In genomic region chr15:75349851-75350588, GRCh38 we compare ENCODE assay signal across 1 cellular context.
TF ChIP-seq lines count a peak whose summit lies in the region.

No MANE protein-coding gene starts in this region.

TF ChIP-seq in GM12878, 131 proteins besides CTCF, POLR2A, EP300 and RAD21 (continued from another document):
- TF ChIP-seq, protein P1, sequence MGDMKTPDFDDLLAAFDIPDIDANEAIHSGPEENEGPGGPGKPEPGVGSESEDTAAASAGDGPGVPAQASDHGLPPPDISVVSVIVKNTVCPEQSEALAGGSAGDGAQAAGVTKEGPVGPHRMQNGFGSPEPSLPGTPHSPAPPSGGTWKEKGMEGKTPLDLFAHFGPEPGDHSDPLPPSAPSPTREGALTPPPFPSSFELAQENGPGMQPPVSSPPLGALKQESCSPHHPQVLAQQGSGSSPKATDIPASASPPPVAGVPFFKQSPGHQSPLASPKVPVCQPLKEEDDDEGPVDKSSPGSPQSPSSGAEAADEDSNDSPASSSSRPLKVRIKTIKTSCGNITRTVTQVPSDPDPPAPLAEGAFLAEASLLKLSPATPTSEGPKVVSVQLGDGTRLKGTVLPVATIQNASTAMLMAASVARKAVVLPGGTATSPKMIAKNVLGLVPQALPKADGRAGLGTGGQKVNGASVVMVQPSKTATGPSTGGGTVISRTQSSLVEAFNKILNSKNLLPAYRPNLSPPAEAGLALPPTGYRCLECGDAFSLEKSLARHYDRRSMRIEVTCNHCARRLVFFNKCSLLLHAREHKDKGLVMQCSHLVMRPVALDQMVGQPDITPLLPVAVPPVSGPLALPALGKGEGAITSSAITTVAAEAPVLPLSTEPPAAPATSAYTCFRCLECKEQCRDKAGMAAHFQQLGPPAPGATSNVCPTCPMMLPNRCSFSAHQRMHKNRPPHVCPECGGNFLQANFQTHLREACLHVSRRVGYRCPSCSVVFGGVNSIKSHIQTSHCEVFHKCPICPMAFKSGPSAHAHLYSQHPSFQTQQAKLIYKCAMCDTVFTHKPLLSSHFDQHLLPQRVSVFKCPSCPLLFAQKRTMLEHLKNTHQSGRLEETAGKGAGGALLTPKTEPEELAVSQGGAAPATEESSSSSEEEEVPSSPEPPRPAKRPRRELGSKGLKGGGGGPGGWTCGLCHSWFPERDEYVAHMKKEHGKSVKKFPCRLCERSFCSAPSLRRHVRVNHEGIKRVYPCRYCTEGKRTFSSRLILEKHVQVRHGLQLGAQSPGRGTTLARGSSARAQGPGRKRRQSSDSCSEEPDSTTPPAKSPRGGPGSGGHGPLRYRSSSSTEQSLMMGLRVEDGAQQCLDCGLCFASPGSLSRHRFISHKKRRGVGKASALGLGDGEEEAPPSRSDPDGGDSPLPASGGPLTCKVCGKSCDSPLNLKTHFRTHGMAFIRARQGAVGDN (IDR thresholded peaks at IDR 0.05) = no peak
- no peak for TF ChIP-seq TCF7 (IDR thresholded peaks at IDR 0.05; ENCODE audit: borderline replicate concordance)
- TF ChIP-seq EGR1 (IDR thresholded peaks at IDR 0.05; ENCODE audit: borderline replicate concordance in 1 of 2, low read depth in 2 of 2, low read length in 2 of 2) = no peak
- no peak for TF ChIP-seq RAD51 (IDR thresholded peaks at IDR 0.05)
- TF ChIP-seq, protein P2, sequence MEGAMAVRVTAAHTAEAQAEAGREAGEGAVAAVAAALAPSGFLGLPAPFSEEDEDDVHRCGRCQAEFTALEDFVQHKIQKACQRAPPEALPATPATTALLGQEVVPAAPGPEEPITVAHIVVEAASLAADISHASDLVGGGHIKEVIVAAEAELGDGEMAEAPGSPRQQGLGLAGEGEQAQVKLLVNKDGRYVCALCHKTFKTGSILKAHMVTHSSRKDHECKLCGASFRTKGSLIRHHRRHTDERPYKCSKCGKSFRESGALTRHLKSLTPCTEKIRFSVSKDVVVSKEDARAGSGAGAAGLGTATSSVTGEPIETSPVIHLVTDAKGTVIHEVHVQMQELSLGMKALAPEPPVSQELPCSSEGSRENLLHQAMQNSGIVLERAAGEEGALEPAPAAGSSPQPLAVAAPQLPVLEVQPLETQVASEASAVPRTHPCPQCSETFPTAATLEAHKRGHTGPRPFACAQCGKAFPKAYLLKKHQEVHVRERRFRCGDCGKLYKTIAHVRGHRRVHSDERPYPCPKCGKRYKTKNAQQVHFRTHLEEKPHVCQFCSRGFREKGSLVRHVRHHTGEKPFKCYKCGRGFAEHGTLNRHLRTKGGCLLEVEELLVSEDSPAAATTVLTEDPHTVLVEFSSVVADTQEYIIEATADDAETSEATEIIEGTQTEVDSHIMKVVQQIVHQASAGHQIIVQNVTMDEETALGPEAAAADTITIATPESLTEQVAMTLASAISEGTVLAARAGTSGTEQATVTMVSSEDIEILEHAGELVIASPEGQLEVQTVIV (IDR thresholded peaks at IDR 0.05; ENCODE audit: borderline replicate concordance, partially characterized antibody) = no peak
- no peak for TF ChIP-seq NFIC (IDR thresholded peaks at IDR 0.05; ENCODE audit: low read depth, low read length)
- TF ChIP-seq GABPA (IDR thresholded peaks at IDR 0.05; ENCODE audit: low read depth) = peak; percentile 61; the same call in 1 of the 2 replicates
- no peak for TF ChIP-seq ZNF622 (IDR thresholded peaks at IDR 0.05)
- TF ChIP-seq TBL1XR1 (IDR thresholded peaks at IDR 0.05; ENCODE audit: low read depth, low read length) = no peak
- TF ChIP-seq BCL11A (IDR thresholded peaks at IDR 0.05; ENCODE audit: low read depth, low read length) = no peak
- no peak for TF ChIP-seq ESRRA (IDR thresholded peaks at IDR 0.05; ENCODE audit: low read length)
- no peak for TF ChIP-seq LARP7 (IDR thresholded peaks at IDR 0.05)
- TF ChIP-seq, protein P3, sequence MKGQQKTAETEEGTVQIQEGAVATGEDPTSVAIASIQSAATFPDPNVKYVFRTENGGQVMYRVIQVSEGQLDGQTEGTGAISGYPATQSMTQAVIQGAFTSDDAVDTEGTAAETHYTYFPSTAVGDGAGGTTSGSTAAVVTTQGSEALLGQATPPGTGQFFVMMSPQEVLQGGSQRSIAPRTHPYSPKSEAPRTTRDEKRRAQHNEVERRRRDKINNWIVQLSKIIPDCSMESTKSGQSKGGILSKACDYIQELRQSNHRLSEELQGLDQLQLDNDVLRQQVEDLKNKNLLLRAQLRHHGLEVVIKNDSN (IDR thresholded peaks at IDR 0.05; ENCODE audit: borderline replicate concordance, extremely low read length, insufficient read depth, low read depth, low read length) = peak; percentile 4
- TF ChIP-seq ZNF217 (IDR thresholded peaks at IDR 0.05) = no peak
- no peak for TF ChIP-seq NFXL1 (IDR thresholded peaks at IDR 0.05; ENCODE audit: borderline replicate concordance)
- no peak for TF ChIP-seq KDM1A (IDR thresholded peaks at IDR 0.05; ENCODE audit: borderline replicate concordance)
- TF ChIP-seq IRF5 (IDR thresholded peaks at IDR 0.05; ENCODE audit: borderline replicate concordance) = no peak
- TF ChIP-seq ZBTB11 (CRISPR knock-in tag; IDR thresholded peaks at IDR 0.05) = no peak
- no peak for TF ChIP-seq TARDBP (IDR thresholded peaks at IDR 0.05; ENCODE audit: borderline replicate concordance)
- TF ChIP-seq HDAC6 (IDR thresholded peaks at IDR 0.05; ENCODE audit: unreplicated experiment) = no peak
- no peak for TF ChIP-seq NR2C1 (IDR thresholded peaks at IDR 0.05)
- TF ChIP-seq ZBED1 (IDR thresholded peaks at IDR 0.05; ENCODE audit: borderline replicate concordance) = no peak
- no peak for TF ChIP-seq CHD1 (IDR thresholded peaks at IDR 0.05; ENCODE audit: low read depth, low read length)
- TF ChIP-seq TCF12 (IDR thresholded peaks at IDR 0.05; ENCODE audit: low read depth, low read length) = peak; percentile 57; the same call in 1 of the 2 replicates
- peak; percentile 59 for TF ChIP-seq KLF5 (IDR thresholded peaks at IDR 0.05; ENCODE audit: partially characterized antibody)
- TF ChIP-seq, protein P4, sequence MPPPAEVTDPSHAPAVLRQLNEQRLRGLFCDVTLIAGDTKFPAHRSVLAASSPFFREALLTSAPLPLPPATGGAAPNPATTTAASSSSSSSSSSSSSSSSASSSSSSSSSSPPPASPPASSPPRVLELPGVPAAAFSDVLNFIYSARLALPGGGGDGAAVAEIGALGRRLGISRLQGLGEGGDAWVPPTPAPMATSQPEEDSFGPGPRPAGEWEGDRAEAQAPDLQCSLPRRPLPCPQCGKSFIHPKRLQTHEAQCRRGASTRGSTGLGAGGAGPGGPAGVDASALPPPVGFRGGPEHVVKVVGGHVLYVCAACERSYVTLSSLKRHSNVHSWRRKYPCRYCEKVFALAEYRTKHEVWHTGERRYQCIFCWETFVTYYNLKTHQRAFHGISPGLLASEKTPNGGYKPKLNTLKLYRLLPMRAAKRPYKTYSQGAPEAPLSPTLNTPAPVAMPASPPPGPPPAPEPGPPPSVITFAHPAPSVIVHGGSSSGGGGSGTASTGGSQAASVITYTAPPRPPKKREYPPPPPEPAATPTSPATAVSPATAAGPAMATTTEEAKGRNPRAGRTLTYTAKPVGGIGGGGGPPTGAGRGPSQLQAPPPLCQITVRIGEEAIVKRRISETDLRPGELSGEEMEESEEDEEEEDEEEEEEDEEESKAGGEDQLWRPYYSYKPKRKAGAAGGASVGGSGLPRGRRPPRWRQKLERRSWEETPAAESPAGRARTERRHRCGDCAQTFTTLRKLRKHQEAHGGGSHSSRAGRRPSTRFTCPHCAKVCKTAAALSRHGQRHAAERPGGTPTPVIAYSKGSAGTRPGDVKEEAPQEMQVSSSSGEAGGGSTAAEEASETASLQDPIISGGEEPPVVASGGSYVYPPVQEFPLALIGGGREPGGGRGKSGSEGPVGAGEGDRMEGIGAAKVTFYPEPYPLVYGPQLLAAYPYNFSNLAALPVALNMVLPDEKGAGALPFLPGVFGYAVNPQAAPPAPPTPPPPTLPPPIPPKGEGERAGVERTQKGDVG (CRISPR knock-in tag; IDR thresholded peaks at IDR 0.05) = no peak
- TF ChIP-seq CBFB (IDR thresholded peaks at IDR 0.05; ENCODE audit: low read depth) = peak; percentile 79; the same call in 1 of the 2 replicates
- peak; percentile 82 for TF ChIP-seq TCF3 (IDR thresholded peaks at IDR 0.05; ENCODE audit: borderline replicate concordance, insufficient read depth, low read depth, low read length)
- peak; percentile 97 for TF ChIP-seq CBX5 (IDR thresholded peaks at IDR 0.05; ENCODE audit: low read depth)
- TF ChIP-seq ZSCAN29 (IDR thresholded peaks at IDR 0.05) = no peak
- no peak for TF ChIP-seq RELA (IDR thresholded peaks at IDR 0.05; ENCODE audit: borderline replicate concordance, partially characterized antibody)
- TF ChIP-seq, protein P5, sequence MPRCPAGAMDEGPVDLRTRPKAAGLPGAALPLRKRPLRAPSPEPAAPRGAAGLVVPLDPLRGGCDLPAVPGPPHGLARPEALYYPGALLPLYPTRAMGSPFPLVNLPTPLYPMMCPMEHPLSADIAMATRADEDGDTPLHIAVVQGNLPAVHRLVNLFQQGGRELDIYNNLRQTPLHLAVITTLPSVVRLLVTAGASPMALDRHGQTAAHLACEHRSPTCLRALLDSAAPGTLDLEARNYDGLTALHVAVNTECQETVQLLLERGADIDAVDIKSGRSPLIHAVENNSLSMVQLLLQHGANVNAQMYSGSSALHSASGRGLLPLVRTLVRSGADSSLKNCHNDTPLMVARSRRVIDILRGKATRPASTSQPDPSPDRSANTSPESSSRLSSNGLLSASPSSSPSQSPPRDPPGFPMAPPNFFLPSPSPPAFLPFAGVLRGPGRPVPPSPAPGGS (IDR thresholded peaks at IDR 0.05; ENCODE audit: borderline replicate concordance, insufficient read depth, low read depth, low read length, poor library complexity, severe bottlenecking) = peak; percentile 68
- no peak for TF ChIP-seq BACH1 (IDR thresholded peaks at IDR 0.05; ENCODE audit: borderline replicate concordance)
- TF ChIP-seq, protein P6, sequence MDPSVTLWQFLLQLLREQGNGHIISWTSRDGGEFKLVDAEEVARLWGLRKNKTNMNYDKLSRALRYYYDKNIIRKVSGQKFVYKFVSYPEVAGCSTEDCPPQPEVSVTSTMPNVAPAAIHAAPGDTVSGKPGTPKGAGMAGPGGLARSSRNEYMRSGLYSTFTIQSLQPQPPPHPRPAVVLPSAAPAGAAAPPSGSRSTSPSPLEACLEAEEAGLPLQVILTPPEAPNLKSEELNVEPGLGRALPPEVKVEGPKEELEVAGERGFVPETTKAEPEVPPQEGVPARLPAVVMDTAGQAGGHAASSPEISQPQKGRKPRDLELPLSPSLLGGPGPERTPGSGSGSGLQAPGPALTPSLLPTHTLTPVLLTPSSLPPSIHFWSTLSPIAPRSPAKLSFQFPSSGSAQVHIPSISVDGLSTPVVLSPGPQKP (IDR thresholded peaks at IDR 0.05; ENCODE audit: low read depth, low read length) = no peak
- TF ChIP-seq IRF4 (IDR thresholded peaks at IDR 0.05; ENCODE audit: low read depth, low read length) = no peak
- TF ChIP-seq PAX8 (IDR thresholded peaks at IDR 0.05) = no peak
- TF ChIP-seq HCFC1 (IDR thresholded peaks at IDR 0.05; ENCODE audit: low read length) = no peak
- no peak for TF ChIP-seq NR2C2 (IDR thresholded peaks at IDR 0.05; ENCODE audit: borderline replicate concordance, control insufficient read depth, insufficient read length, low read depth)
- TF ChIP-seq POLR2AphosphoS2 (IDR thresholded peaks at IDR 0.05; ENCODE audit: low read depth, low read length) = no peak
- TF ChIP-seq PML (IDR thresholded peaks at IDR 0.05; ENCODE audit: low read length) = peak; percentile 24; the same call in 1 of the 2 replicates
- TF ChIP-seq SMAD1 (IDR thresholded peaks at IDR 0.05; ENCODE audit: low read depth, partially characterized antibody) = no peak
